Comparison of ENCODE assay signal across 27 cellular contexts in the genomic region with DNA sequence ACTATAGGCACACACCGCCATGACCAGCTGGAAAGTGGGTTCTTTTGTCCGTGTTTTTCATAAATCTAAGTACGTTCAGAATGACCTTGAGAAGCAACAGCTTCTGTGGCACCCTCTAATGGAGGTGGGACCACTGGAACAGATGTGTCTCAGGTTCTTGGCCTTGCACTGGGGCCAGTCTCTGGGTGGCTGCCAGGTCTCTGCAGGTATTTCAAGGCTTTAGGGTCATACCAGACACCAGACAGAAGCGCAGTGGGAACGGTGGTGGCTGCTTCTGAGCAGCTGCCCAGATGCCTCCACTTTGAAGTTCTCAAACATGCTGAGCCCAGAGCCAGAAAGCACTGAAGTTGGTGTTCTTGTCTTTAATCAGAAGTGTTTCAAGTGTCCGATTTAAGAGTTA.
"Had no signal": no experiment of that assay in that cellular context is flagged by ENCODE, and none has a peak within 500 bp of the region (broad histone marks: within the 10 kb centered on the region; RNA-seq: fewer than 3 reads in every experiment).

No MANE protein-coding gene starts in this region.

- FAIRE-seq: urothelium cell line had no signal

- H3K9me3 ChIP-seq: stomach, suprapubic skin, testis, thoracic aorta, thyroid gland, tibial artery, tibial nerve, transverse colon, upper lobe of left lung, upper lobe of right lung, uterus, vagina had no signal

- H3K4me1 ChIP-seq: stomach, suprapubic skin, testis, thyroid gland, tibial artery, tibial nerve, transverse colon, upper lobe of left lung, upper lobe of right lung, uterus, vagina had no signal

- H3K27ac ChIP-seq: stomach, suprapubic skin, testis, thoracic aorta, thyroid gland, tibial artery, tibial nerve, transverse colon, upper lobe of left lung, upper lobe of right lung, uterus, vagina had no signal

- H3K27me3 ChIP-seq: testis, thyroid gland, tibial nerve, uterus, vagina had no signal

- H3K4me3 ChIP-seq: stomach, suprapubic skin, testis, thoracic aorta, thyroid gland, tibial artery, tibial nerve, transverse colon, upper lobe of left lung, upper lobe of right lung, uterus, vagina had no signal

- DNase-seq: stimulated activated CD4-positive, alpha-beta T cell treated with anti-CD3 and anti-CD28 coated beads, Interleukin-2, amount 100 ng/mL, for 48 hours; stimulated activated CD4-positive, alpha-beta T cell treated with anti-CD3 and anti-CD28 coated beads, Interleukin-4, amount 100 ng/mL, for 1 hour; stimulated activated CD4-positive, alpha-beta T cell treated with anti-CD3 and anti-CD28 coated beads, Interleukin-4, amount 100 ng/mL, for 24 hours; stimulated activated CD4-positive, alpha-beta T cell treated with anti-CD3 and anti-CD28 coated beads, Interleukin-4, amount 100 ng/mL, for 4 hours; stimulated activated CD8-positive, alpha-beta memory T cell treated with anti-CD3 and anti-CD28 coated beads, Interleukin-4, amount 100 ng/mL, for 48 hours; stimulated activated naive B cell treated with anti-CD40 and anti-IgM and Interleukin-4, amounts not matched to agents 10 μg/mL and 1 μg/mL and 100 μg/mL, for 72 hours; stimulated activated naive CD4-positive, alpha-beta T cell; stimulated activated naive CD4-positive, alpha-beta T cell treated with Interleukin-2 at 50 U/mL for 16 hours; stimulated activated naive CD8-positive, alpha-beta T cell treated with anti-CD3 and anti-CD28 coated beads, Interleukin-15, amount 100 ng/mL, for 72 hours; stimulated activated naive CD8-positive, alpha-beta T cell treated with anti-CD3 and anti-CD28 coated beads, Interleukin-15, Interleukin-2, amounts not matched to agents 100 U/mL and 50 U/mL, for 24 hours; stomach; substantia nigra; testis; thyroid gland; tibial artery; transverse colon; trophoblast cell; upper lobe of left lung; upper lobe of right lung; uterus had no signal

- H3K36me3 ChIP-seq: stomach, suprapubic skin, thoracic aorta, thyroid gland, tibial artery, tibial nerve, transverse colon, upper lobe of left lung, upper lobe of right lung, uterus, vagina had no signal

- ATAC-seq: stimulated activated effector memory CD8-positive, alpha-beta T cell treated with anti-CD3 and anti-CD28 coated beads, Interleukin-12 subunit alpha, Interleukin-12 subunit beta, amount 100 ng/mL, for 72 hours; stimulated activated memory B cell treated with anti-CD40 and anti-IgM and Interleukin-4, amounts not matched to agents 10 μg/mL and 1 μg/mL and 100 μg/mL, for 72 hours; stimulated activated naive B cell treated with anti-CD40 and anti-IgM and Interleukin-4, amounts not matched to agents 10 μg/mL and 1 μg/mL and 100 μg/mL, for 72 hours; stimulated activated naive CD8-positive, alpha-beta T cell treated with anti-CD3 and anti-CD28 coated beads, Interleukin-15, amount 100 ng/mL, for 72 hours; stimulated activated naive CD8-positive, alpha-beta T cell treated with anti-CD3 and anti-CD28 coated beads, Interleukin-15, Interleukin-2, amounts not matched to agents 100 U/mL and 50 U/mL, for 24 hours; upper lobe of right lung had no signal
